26 cellular contexts compared by ENCODE assay signal in the genomic region with DNA sequence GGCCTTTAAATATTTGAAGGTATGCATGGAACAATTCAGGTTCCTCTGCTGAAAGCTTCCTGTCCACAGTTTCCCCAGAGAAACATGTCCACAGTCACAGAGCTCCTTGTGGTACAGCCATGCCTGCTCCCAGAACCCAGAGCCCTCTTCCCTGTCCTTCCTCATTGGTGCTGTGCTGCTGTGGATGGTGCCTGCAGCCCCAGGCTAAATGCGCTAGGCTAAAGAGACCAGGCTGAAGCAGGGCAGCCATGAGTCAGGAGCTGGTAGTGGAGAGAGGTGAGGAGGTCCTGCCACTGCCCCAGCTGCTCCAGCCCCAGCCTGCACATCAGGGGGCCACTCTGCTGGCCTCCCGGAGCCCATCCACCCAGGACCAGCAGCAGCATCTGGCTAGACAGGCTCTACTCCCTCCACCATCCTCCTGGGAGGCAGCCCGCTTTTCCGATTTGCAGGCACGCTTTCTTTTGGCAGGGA.
DNase-seq lines count a peak whose midpoint lies in the region; ATAC-seq, FAIRE-seq and TF ChIP-seq lines count a peak whose summit lies in the region.
"Had no signal": no experiment of that assay in that cellular context is flagged by ENCODE, and none has a peak within 500 bp of the region (broad histone marks: within the 10 kb centered on the region; RNA-seq: fewer than 3 reads in every experiment).

No MANE protein-coding gene starts in this region.

- H2AFZ ChIP-seq in GM23338 (no peak overlapping the region), PC-9 (no peak overlapping the region)

- H3K36me3 ChIP-seq in BE2C: no peaks in the 10 kb centered on the region
- H3K36me3 ChIP-seq in GM23338 (ENCODE audit: insufficient read depth): no peaks in the 10 kb centered on the region
- H3K36me3 ChIP-seq in PC-9 (ENCODE audit: low read depth): no peaks in the 10 kb centered on the region
- H3K36me3 ChIP-seq in lower lobe of right lung: no peaks in the 10 kb centered on the region
- H3K36me3 ChIP-seq: BLaER1 treated with 17β-estradiol and CSF1 and Interleukin-3, amounts not matched to agents 10 nM and 100 nM; upper lobe of left lung had no signal

- H3F3A ChIP-seq in GM23338 (replicated peaks; ENCODE audit: low read depth) (no peaks in the 10 kb centered on the region), PC-9 (ENCODE audit: insufficient read depth, low read depth) (peaks cover 27% of the 10 kb centered on the region)

- H3K27ac Mint-ChIP-seq in GM23338: no peak overlapping the region
- H3K27ac Mint-ChIP-seq: activated CD8-positive, alpha-beta T cell treated with anti-CD3 and anti-CD28 coated beads, Interleukin-2, amount 10 ng/mL, durations not matched to agents 7 days and 5 days; activated T-cell treated with anti-CD3 and anti-CD28 coated beads, Interleukin-2, amount 50 U/mL, for 24 hours; naive thymus-derived CD4-positive, alpha-beta T cell had no signal

- H3K79me2 ChIP-seq in GM23338 (replicated peaks; ENCODE audit: insufficient read depth) (no peaks in the 10 kb centered on the region), PC-9 (ENCODE audit: low read depth) (peaks cover 16% of the 10 kb centered on the region; the same call in 1 of the 2 replicates)

- H3K9me2 ChIP-seq in GM23338 (ENCODE audit: insufficient read depth) (no peaks in the 10 kb centered on the region), PC-9 (ENCODE audit: insufficient read depth) (no peaks in the 10 kb centered on the region)

- H3K27ac ChIP-seq in GM23338 (ENCODE audit: low read depth) (no peak overlapping the region), PC-9 (peak overlapping the region; percentile 95; the same call in 1 of the 2 replicates), lower lobe of right lung (no peak overlapping the region)
- H3K27ac ChIP-seq: BLaER1 treated with 17β-estradiol and CSF1 and Interleukin-3, amounts not matched to agents 10 nM and 100 nM; upper lobe of left lung had no signal

- CTCF ChIA-PET in PC-9 (lab: Charles Lee): interaction anchor here (0.6 kb wide), 1 partner anchor 154 kb away, joined by 6 read pairs; no protein-coding TSS in a partner anchor

- H3K4me3 Mint-ChIP-seq in GM23338: no peak overlapping the region
- H3K4me3 Mint-ChIP-seq: activated CD8-positive, alpha-beta T cell treated with anti-CD3 and anti-CD28 coated beads, Interleukin-2, amount 10 ng/mL, durations not matched to agents 7 days and 5 days; activated T-cell treated with anti-CD3 and anti-CD28 coated beads, Interleukin-2, amount 50 U/mL, for 24 hours; central memory CD8-positive, alpha-beta T cell; naive thymus-derived CD4-positive, alpha-beta T cell had no signal

- H3K27me3 ChIP-seq in BE2C: no peaks in the 10 kb centered on the region
- no peaks in the 10 kb centered on the region for H3K27me3 ChIP-seq in GM23338 (ENCODE audit: insufficient read depth)
- H3K27me3 ChIP-seq in PC-9 (ENCODE audit: insufficient read depth, low read depth): no peaks in the 10 kb centered on the region
- H3K27me3 ChIP-seq in lower lobe of right lung (ENCODE audit: low read depth): no peaks in the 10 kb centered on the region
- H3K27me3 ChIP-seq: BLaER1 treated with 17β-estradiol and CSF1 and Interleukin-3, amounts not matched to agents 10 nM and 100 nM; upper lobe of left lung had no signal

- no peaks in the 10 kb centered on the region for H3K4me1 ChIP-seq in BE2C
- H3K4me1 ChIP-seq in GM23338 (ENCODE audit: insufficient read depth): no peaks in the 10 kb centered on the region
- peaks cover 56% of the 10 kb centered on the region for H3K4me1 ChIP-seq in PC-9 (replicated peaks; ENCODE audit: insufficient read depth)
- H3K4me1 ChIP-seq in lower lobe of right lung: no peaks in the 10 kb centered on the region

- peaks cover 14% of the 10 kb centered on the region for H3K4me1 Mint-ChIP-seq in GM23338
- H3K4me1 Mint-ChIP-seq: central memory CD8-positive, alpha-beta T cell; naive thymus-derived CD4-positive, alpha-beta T cell had no signal

- peaks cover 14% of the 10 kb centered on the region for H3K27me3 Mint-ChIP-seq in GM23338 (ENCODE audit: insufficient read depth, low read depth, poor library complexity)

- H3K9me3 Mint-ChIP-seq in GM23338: no peaks in the 10 kb centered on the region
- H3K9me3 Mint-ChIP-seq: activated T-cell treated with anti-CD3 and anti-CD28 coated beads, Interleukin-2, amount 50 U/mL, for 24 hours; central memory CD8-positive, alpha-beta T cell; naive thymus-derived CD4-positive, alpha-beta T cell had no signal

- DNase-seq in BE2C (peak; percentile 30), GM23338 (ENCODE audit: low spot score) (no peak), PC-9 (peak; percentile 43 to 65), lower lobe of right lung (peak; percentile 34), H54 (ENCODE audit: insufficient read length, low spot score) (no peak), NCI-H2196 treated with DMSO at 0.1 percent for 48 hours (lab: John Stamatoyannopoulos, UW; ENCODE audit: unreplicated experiment) (no peak)
- no peak for DNase-seq in stimulated activated CD4-positive, alpha-beta T cell treated with anti-CD3 and anti-CD28 coated beads, Interleukin-2, amount 100 ng/mL, for 24 hours
- no peak for DNase-seq in activated T-cell treated with anti-CD3 and anti-CD28 coated beads, Interleukin-2, amount 50 U/mL, for 1 hour
- DNase-seq: activated CD4-positive, CD25-positive, alpha-beta regulatory T cell treated with anti-CD3 and anti-CD28 coated beads, Interleukin-2, amount 50 U/mL, for 72 hours; activated CD8-positive, alpha-beta T cell treated with anti-CD3 and anti-CD28 coated beads, Interleukin-2, amount 10 ng/mL, durations not matched to agents 7 days and 5 days; activated naive CD4-positive, alpha-beta T cell treated with anti-CD3 and anti-CD28 coated beads, Interleukin-2, amount 50 U/mL, for 16 hours; aorta; Calu3; GDM1; KG1; left cardiac atrium; MV-4-11; naive thymus-derived CD4-positive, alpha-beta T cell; NCI-H2081; stimulated activated CD8-positive, alpha-beta memory T cell treated with anti-CD3 and anti-CD28 coated beads, Interleukin-4, amount 100 ng/mL, for 48 hours; upper lobe of left lung had no signal

- H3K4me2 ChIP-seq in GM23338 (no peak overlapping the region), PC-9 (peak overlapping the region; percentile 15)
- H3K4me2 ChIP-seq: BLaER1 treated with 17β-estradiol and CSF1 and Interleukin-3, amounts not matched to agents 10 nM and 100 nM had no signal

- H3K36me3 Mint-ChIP-seq in GM23338 (ENCODE audit: low read depth): no peaks in the 10 kb centered on the region
- H3K36me3 Mint-ChIP-seq: naive thymus-derived CD4-positive, alpha-beta T cell had no signal

- no TSS peak for BruUV-seq in PC-9 (replicated peaks; lab: Mats Ljungman, UMichigan)

- no peak for FAIRE-seq in H54 (lab: Jason Lieb, UNC)
- FAIRE-seq: HTR-8/SVneo had no signal

- ATAC-seq in GM23338 (peak; percentile 32; the same call in 2 of the 3 replicates), lower lobe of right lung (no peak)
- ATAC-seq: activated CD8-positive, alpha-beta T cell treated with anti-CD3 and anti-CD28 coated beads, Interleukin-2, amount 10 ng/mL, durations not matched to agents 7 days and 5 days; HCT116; left cardiac atrium; naive thymus-derived CD4-positive, alpha-beta T cell had no signal

- H3K9me3 ChIP-seq in BE2C (no peaks in the 10 kb centered on the region), PC-9 (ENCODE audit: insufficient read depth, low read depth) (no peaks in the 10 kb centered on the region), lower lobe of right lung (no peaks in the 10 kb centered on the region)
- H3K9me3 ChIP-seq: BLaER1 treated with 17β-estradiol and CSF1 and Interleukin-3, amounts not matched to agents 10 nM and 100 nM; upper lobe of left lung had no signal

- TF ChIP-seq CTCF in BE2C (IDR thresholded peaks at IDR 0.05; ENCODE audit: low read depth, low read length) (no peak), GM23338 (conservative IDR thresholded peaks at IDR 0.05; ENCODE audit: low read depth in 2 of 2) (no peak), PC-9 (conservative IDR thresholded peaks at IDR 0.05) (no peak), lower lobe of right lung (IDR thresholded peaks at IDR 0.05) (no peak)

- intact Hi-C loops in PC-9 (cut with micrococcal nuclease; ENCODE audit: unreplicated experiment) (loop anchor here (2.0 to 10.0 kb wide), 2 partner anchors 21 to 317 kb away; partner anchors contain the start of gene SINHCAF), lower lobe of right lung (cut with DNase I) (no loop called here)

- H3K4me3 ChIP-seq in BE2C (ENCODE audit: low read depth, low read length): no peak overlapping the region
- no peak overlapping the region for H3K4me3 ChIP-seq in GM23338
- H3K4me3 ChIP-seq in PC-9: no peak overlapping the region
- H3K4me3 ChIP-seq in lower lobe of right lung: no peak overlapping the region
- H3K4me3 ChIP-seq: BLaER1 treated with 17β-estradiol and CSF1 and Interleukin-3, amounts not matched to agents 10 nM and 100 nM; upper lobe of left lung had no signal

- no peak for TF ChIP-seq POLR2A in H54 (IDR thresholded peaks at IDR 0.05; ENCODE audit: low read depth, low read length)

- H4K20me1 ChIP-seq in GM23338 (replicated peaks; ENCODE audit: insufficient read depth) (no peaks in the 10 kb centered on the region), PC-9 (ENCODE audit: insufficient read depth) (no peaks in the 10 kb centered on the region)
- H4K20me1 ChIP-seq: BLaER1 treated with 17β-estradiol and CSF1 and Interleukin-3, amounts not matched to agents 10 nM and 100 nM had no signal

- POLR2A ChIA-PET in PC-9 (lab: Charles Lee; ENCODE audit: unreplicated experiment): interaction anchor here (0.6 kb wide), 1 partner anchor 18 kb away, joined by 3 read pairs; no protein-coding TSS in a partner anchor

TF ChIP-seq in GM23338, 12 proteins besides CTCF, POLR2A, EP300 and RAD21 (continues in another document):
- no peak for TF ChIP-seq ZNF331 (CRISPR knock-in tag; IDR thresholded peaks at IDR 0.05; ENCODE audit: low read depth)
- TF ChIP-seq EZH2 (IDR thresholded peaks at IDR 0.05; ENCODE audit: low read depth, unreplicated experiment): no peak

Comparison
In these comparisons a context has a peak if more than half of its experiments do, and no peak if none do; other contexts are left out.
1. DNase-seq: peak in BE2C (single experiment), PC-9 (2 of 2) and lower lobe of right lung (single experiment); none in GM23338 (single experiment), H54 (single experiment), NCI-H2196 treated with DMSO at 0.1 percent for 48 hours (single experiment), stimulated activated CD4-positive, alpha-beta T cell treated with anti-CD3 and anti-CD28 coated beads, Interleukin-2, amount 100 ng/mL, for 24 hours (0 of 2) and activated T-cell treated with anti-CD3 and anti-CD28 coated beads, Interleukin-2, amount 50 U/mL, for 1 hour (single experiment).